In the genomic region with DNA sequence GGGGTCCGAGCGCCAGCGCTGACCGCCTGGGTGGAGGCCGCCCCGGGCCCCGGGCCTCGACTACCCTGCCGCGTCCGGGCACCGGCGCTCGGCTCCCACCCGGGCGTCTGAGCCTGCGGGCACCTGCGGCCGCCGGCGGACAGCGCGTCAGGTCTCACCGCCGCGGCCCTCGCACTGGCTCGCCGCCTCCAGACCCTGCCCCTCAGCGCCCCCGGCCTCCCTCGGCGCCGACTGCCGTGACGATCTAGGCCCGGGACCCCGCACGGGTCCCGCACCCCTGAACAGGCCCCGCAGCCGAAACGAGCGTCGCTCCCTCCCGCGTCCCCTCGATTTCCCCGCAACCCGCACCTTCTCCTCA, we compare ENCODE assay signal across 8 cellular contexts. TPM values are rescaled to one million over a fixed set of nuclear protein-coding genes. Genes with fewer than 3 reads are reported as not detected.
DNase-seq lines count a peak whose midpoint lies in the region; ATAC-seq and TF ChIP-seq lines count a peak whose summit lies in the region.

No MANE protein-coding gene starts in this region.

- H3K27ac ChIP-seq in SK-N-MC (peak overlapping the region; percentile 93), epithelial cell of prostate (peak overlapping the region; percentile 54), neural cell (ENCODE audit: low read length) (no peak overlapping the region)

- no peak for DNase-seq in activated CD4-positive, alpha-beta T cell treated with anti-CD3 and anti-CD28 coated beads, Interleukin-2, amount 10 ng/mL, durations not matched to agents 24 days and 14 days
- DNase-seq in activated CD4-positive, alpha-beta T cell treated with anti-CD3 and anti-CD28 coated beads, Interleukin-2, amount 50 U/mL, for 4 hours = no peak
- DNase-seq in SK-N-MC (ENCODE audit: low read depth, low spot score) = no peak
- DNase-seq in epithelial cell of prostate (ENCODE audit: low read depth, low spot score) = no peak
- no peak for DNase-seq in AML-193 (lab: John Stamatoyannopoulos, UW)
- no peak for DNase-seq in pons (ENCODE audit: low spot score)

- H3K4me3 ChIP-seq in SK-N-MC (peak overlapping the region; percentile 100), neural cell (ENCODE audit: low read length) (peak overlapping the region; percentile 75)

- H3K9ac ChIP-seq in SK-N-MC (ENCODE audit: insufficient read length) (peak overlapping the region; percentile 99), neural cell (ENCODE audit: low read length) (peak overlapping the region; percentile 58)

- H3K27ac Mint-ChIP-seq in activated CD4-positive, alpha-beta T cell treated with anti-CD3 and anti-CD28 coated beads, Interleukin-2, amount 10 ng/mL, durations not matched to agents 24 days and 14 days = peak overlapping the region; percentile 100

- H3K9me2 ChIP-seq in neural cell (ENCODE audit: insufficient read depth, low read length) = no peaks in the 10 kb centered on the region

- peaks cover 27% of the 10 kb centered on the region for H3K4me1 Mint-ChIP-seq in activated CD4-positive, alpha-beta T cell treated with anti-CD3 and anti-CD28 coated beads, Interleukin-2, amount 10 ng/mL, durations not matched to agents 24 days and 14 days

- intact Hi-C loops in activated CD4-positive, alpha-beta T cell treated with anti-CD3 and anti-CD28 coated beads, Interleukin-2, amount 10 ng/mL, durations not matched to agents 24 days and 14 days (cut with micrococcal nuclease) = loop anchor here (1.0 kb wide), 3 partner anchors 28 to 62 kb away; a partner anchor contains a TSS

- TF ChIP-seq RAD21 in neural cell (conservative IDR thresholded peaks at IDR 0.05) = no peak

- H3K36me3 ChIP-seq in SK-N-MC (ENCODE audit: insufficient read depth, low read length) (peaks cover 19% of the 10 kb centered on the region), neural cell (ENCODE audit: insufficient read depth, low read length) (no peaks in the 10 kb centered on the region)

- H3K4me2 ChIP-seq in neural cell (ENCODE audit: low read length) = peak overlapping the region; percentile 1

- H3F3A ChIP-seq in neural cell (ENCODE audit: insufficient read depth, low read length, poor library complexity, severe bottlenecking) = no peaks in the 10 kb centered on the region

- H3K27me3 Mint-ChIP-seq in activated CD4-positive, alpha-beta T cell treated with anti-CD3 and anti-CD28 coated beads, Interleukin-2, amount 10 ng/mL, durations not matched to agents 24 days and 14 days = no peaks in the 10 kb centered on the region

- peak overlapping the region; percentile 27 for H2AFZ ChIP-seq in neural cell (ENCODE audit: low read depth, low read length)

- H3K9me3 Mint-ChIP-seq in activated CD4-positive, alpha-beta T cell treated with anti-CD3 and anti-CD28 coated beads, Interleukin-2, amount 10 ng/mL, durations not matched to agents 24 days and 14 days = no peaks in the 10 kb centered on the region

- peaks cover 42% of the 10 kb centered on the region for H3K79me2 ChIP-seq in neural cell (replicated peaks; ENCODE audit: insufficient read depth, low read length)

- no peaks in the 10 kb centered on the region for H3K27me3 ChIP-seq in neural cell (ENCODE audit: insufficient read depth, low read depth, low read length)

- no peaks in the 10 kb centered on the region for H4K20me1 ChIP-seq in neural cell (ENCODE audit: insufficient read depth)

- no peak for TF ChIP-seq CTCF in neural cell (IDR thresholded peaks at IDR 0.05; ENCODE audit: poor library complexity, severe bottlenecking)

- ATAC-seq in HG02798 (IDR thresholded peaks at IDR 0.05; ENCODE audit: poor library complexity, unreplicated experiment) = peak; percentile 17

- H3K4me3 Mint-ChIP-seq in activated CD4-positive, alpha-beta T cell treated with anti-CD3 and anti-CD28 coated beads, Interleukin-2, amount 10 ng/mL, durations not matched to agents 24 days and 14 days = peak overlapping the region; percentile 100

- peaks cover 18% of the 10 kb centered on the region for H3K36me3 Mint-ChIP-seq in activated CD4-positive, alpha-beta T cell treated with anti-CD3 and anti-CD28 coated beads, Interleukin-2, amount 10 ng/mL, durations not matched to agents 24 days and 14 days (ENCODE audit: low read depth)

- no peaks in the 10 kb centered on the region for H3K9me3 ChIP-seq in SK-N-MC (ENCODE audit: low read depth, low read length)
- no peaks in the 10 kb centered on the region for H3K9me3 ChIP-seq in neural cell (ENCODE audit: low read length)

- TF ChIP-seq EP300 in neural cell (conservative IDR thresholded peaks at IDR 0.05; ENCODE audit: poor library complexity, severe bottlenecking) = no peak

TF ChIP-seq in neural cell, 6 proteins besides CTCF, POLR2A, EP300 and RAD21:
- TF ChIP-seq MXI1 (conservative IDR thresholded peaks at IDR 0.05; ENCODE audit: poor library complexity, severe bottlenecking) = no peak
- TF ChIP-seq SMC3 (conservative IDR thresholded peaks at IDR 0.05; ENCODE audit: poor library complexity) = no peak
- TF ChIP-seq POLR2AphosphoS5 (IDR thresholded peaks at IDR 0.05) = no peak
- TF ChIP-seq, protein P1, sequence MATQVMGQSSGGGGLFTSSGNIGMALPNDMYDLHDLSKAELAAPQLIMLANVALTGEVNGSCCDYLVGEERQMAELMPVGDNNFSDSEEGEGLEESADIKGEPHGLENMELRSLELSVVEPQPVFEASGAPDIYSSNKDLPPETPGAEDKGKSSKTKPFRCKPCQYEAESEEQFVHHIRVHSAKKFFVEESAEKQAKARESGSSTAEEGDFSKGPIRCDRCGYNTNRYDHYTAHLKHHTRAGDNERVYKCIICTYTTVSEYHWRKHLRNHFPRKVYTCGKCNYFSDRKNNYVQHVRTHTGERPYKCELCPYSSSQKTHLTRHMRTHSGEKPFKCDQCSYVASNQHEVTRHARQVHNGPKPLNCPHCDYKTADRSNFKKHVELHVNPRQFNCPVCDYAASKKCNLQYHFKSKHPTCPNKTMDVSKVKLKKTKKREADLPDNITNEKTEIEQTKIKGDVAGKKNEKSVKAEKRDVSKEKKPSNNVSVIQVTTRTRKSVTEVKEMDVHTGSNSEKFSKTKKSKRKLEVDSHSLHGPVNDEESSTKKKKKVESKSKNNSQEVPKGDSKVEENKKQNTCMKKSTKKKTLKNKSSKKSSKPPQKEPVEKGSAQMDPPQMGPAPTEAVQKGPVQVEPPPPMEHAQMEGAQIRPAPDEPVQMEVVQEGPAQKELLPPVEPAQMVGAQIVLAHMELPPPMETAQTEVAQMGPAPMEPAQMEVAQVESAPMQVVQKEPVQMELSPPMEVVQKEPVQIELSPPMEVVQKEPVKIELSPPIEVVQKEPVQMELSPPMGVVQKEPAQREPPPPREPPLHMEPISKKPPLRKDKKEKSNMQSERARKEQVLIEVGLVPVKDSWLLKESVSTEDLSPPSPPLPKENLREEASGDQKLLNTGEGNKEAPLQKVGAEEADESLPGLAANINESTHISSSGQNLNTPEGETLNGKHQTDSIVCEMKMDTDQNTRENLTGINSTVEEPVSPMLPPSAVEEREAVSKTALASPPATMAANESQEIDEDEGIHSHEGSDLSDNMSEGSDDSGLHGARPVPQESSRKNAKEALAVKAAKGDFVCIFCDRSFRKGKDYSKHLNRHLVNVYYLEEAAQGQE (IDR thresholded peaks at IDR 0.05; ENCODE audit: borderline replicate concordance) = no peak
- TF ChIP-seq EZH2 (IDR thresholded peaks at IDR 0.05; ENCODE audit: borderline replicate concordance, insufficient read depth, low read length, poor library complexity, severe bottlenecking) = no peak
- TF ChIP-seq TAF1 (IDR thresholded peaks at IDR 0.05; ENCODE audit: low read depth) = no peak

RNA-seq across cellular contexts. Expression of a gene that starts 0.3 kb away (rescaled TPM):
- 85.0 and 86.2 TPM in 2 replicates for total RNA-seq in activated CD4-positive, alpha-beta T cell treated with anti-CD3 and anti-CD28 coated beads, Interleukin-2, amount 10 ng/mL, durations not matched to agents 24 days and 14 days
- 17.8 and 18.2 TPM in 2 replicates for polyA plus RNA-seq in neural cell
- 12.4 and 16.2 TPM in 2 replicates for polyA minus RNA-seq in neural cell

RNA-seq across cellular contexts. Expression of a gene that starts 28.4 kb away (rescaled TPM):
- total RNA-seq in activated CD4-positive, alpha-beta T cell treated with anti-CD3 and anti-CD28 coated beads, Interleukin-2, amount 10 ng/mL, durations not matched to agents 24 days and 14 days = 18.9 and 19.5 TPM in 2 replicates
- 52.5 and 54.9 TPM in 2 replicates for polyA plus RNA-seq in neural cell
- polyA minus RNA-seq in neural cell = 25.6 and 27.7 TPM in 2 replicates

RNA-seq across cellular contexts. Expression of a gene that starts 39.4 kb away (rescaled TPM):
- 28.0 and 32.3 TPM in 2 replicates for total RNA-seq in activated CD4-positive, alpha-beta T cell treated with anti-CD3 and anti-CD28 coated beads, Interleukin-2, amount 10 ng/mL, durations not matched to agents 24 days and 14 days
- polyA plus RNA-seq in neural cell = 4.5 and 8.2 TPM in 2 replicates
- polyA minus RNA-seq in neural cell = 4.1 and 4.3 TPM in 2 replicates

RNA-seq across cellular contexts. Expression of a gene that starts 59.0 kb away (rescaled TPM):
- total RNA-seq in activated CD4-positive, alpha-beta T cell treated with anti-CD3 and anti-CD28 coated beads, Interleukin-2, amount 10 ng/mL, durations not matched to agents 24 days and 14 days = 66.9 and 67.0 TPM in 2 replicates
- polyA plus RNA-seq in neural cell = 41.3 and 51.4 TPM in 2 replicates
- 54.3 and 66.5 TPM in 2 replicates for polyA minus RNA-seq in neural cell
